8 cellular contexts compared by ENCODE assay signal in the genomic region with DNA sequence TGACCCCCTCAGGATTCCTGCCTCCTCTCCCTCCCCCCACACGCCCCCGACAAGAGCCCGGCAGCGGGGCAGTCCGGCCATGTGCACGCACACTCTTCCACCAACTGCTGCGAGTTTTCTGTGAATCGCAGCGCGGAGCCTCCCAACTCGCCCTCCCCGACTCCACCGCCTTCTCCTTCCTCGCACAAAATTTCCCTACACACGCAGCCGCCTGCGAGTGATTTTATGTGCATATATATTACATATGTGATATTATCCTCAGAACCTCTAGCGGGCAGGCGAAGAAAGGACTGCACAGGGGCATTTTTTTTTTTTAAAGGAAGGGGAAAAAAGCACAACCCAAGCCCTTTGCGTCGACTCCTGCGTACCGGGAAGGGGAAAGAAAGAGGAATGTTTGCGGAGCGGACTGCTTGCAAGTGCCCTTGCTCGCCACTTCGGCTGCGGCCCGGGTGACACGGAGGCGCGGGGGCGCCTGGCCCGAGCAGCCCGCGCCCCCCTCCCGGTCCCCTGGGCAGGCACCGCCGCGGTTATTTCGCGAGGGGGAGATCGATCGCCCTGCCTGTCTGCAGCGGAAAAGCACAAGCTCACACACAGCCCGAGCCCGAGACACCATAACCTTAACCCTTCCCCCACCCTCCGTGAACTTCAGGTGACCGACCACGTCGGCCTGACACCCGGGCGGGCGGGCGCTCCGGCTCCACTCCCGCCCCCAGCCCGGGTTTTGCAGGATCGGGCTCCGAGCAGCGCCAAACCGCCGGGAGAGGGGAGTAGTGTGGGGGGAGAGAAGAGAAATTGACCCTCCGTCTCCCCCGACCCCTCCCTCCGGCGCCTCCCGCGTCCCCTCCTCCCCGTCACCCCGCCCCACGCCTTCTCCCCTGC. TPM values are rescaled to one million over a fixed set of nuclear protein-coding genes. Genes with fewer than 3 reads are reported as not detected.
DNase-seq lines count a peak whose midpoint lies in the region; ATAC-seq and TF ChIP-seq lines count a peak whose summit lies in the region.

No MANE protein-coding gene starts in this region.

- intact Hi-C loops in cardiac septum (cut with DNase I): loop anchor here (2.0 to 10.0 kb wide), 3 partner anchors 49 to 762 kb away; no protein-coding TSS in a partner anchor

- peak; percentile 49 for ATAC-seq in GM21447 (IDR thresholded peaks at IDR 0.05; ENCODE audit: unreplicated experiment)
- peak; percentile 51 for ATAC-seq in activated naive CD8-positive, alpha-beta T cell treated with anti-CD3 and anti-CD28 coated beads, Interleukin-2, amount 10 ng/mL, durations not matched to agents 7 days and 5 days (ENCODE audit: low read depth)

- H3K4me1 Mint-ChIP-seq in activated naive CD8-positive, alpha-beta T cell treated with anti-CD3 and anti-CD28 coated beads, Interleukin-2, amount 10 ng/mL, durations not matched to agents 7 days and 5 days: peaks cover 28% of the 10 kb centered on the region

- H4K20me1 ChIP-seq in DOHH2 (ENCODE audit: control insufficient read depth, insufficient read depth, low read depth, low read length): 0 out of 2 replicates have a peak, but pooled peaks cover 3% of the 10 kb centered on the region

- peaks cover 53% of the 10 kb centered on the region for H3K4me1 ChIP-seq in DOHH2 (ENCODE audit: control insufficient read depth, low read length)

- TF ChIP-seq CTCF in DOHH2 (IDR thresholded peaks at IDR 0.05; ENCODE audit: low read depth, low read length, poor library complexity, severe bottlenecking): peak; percentile 57

- peaks cover 25% of the 10 kb centered on the region for H3F3A ChIP-seq in DOHH2 (ENCODE audit: control insufficient read depth, insufficient read depth)

- H3K79me2 ChIP-seq in DOHH2 (ENCODE audit: control insufficient read depth, low read length): peaks cover 63% of the 10 kb centered on the region

- DNase-seq in HuH-7 (ENCODE audit: low spot score): peak; percentile 72
- DNase-seq in SK-N-DZ (ENCODE audit: low spot score): peak; percentile 84
- DNase-seq in activated naive CD8-positive, alpha-beta T cell treated with anti-CD3 and anti-CD28 coated beads, Interleukin-2, amount 10 ng/mL, durations not matched to agents 7 days and 5 days: peak; percentile 76
- peak; percentile 82 for DNase-seq in cardiac septum (ENCODE audit: low spot score)
- DNase-seq in pons (ENCODE audit: low spot score): peak; percentile 62
- peak; percentile 81 for DNase-seq in ureter (ENCODE audit: low spot score)

- H3K4me3 Mint-ChIP-seq in activated naive CD8-positive, alpha-beta T cell treated with anti-CD3 and anti-CD28 coated beads, Interleukin-2, amount 10 ng/mL, durations not matched to agents 7 days and 5 days: peak overlapping the region; percentile 92

- peak overlapping the region; percentile 96 for H3K27ac ChIP-seq in DOHH2 (ENCODE audit: low read depth, low read length)

- H3K36me3 ChIP-seq in DOHH2 (ENCODE audit: control insufficient read depth, low read length): peaks cover 40% of the 10 kb centered on the region

- peaks cover 12% of the 10 kb centered on the region for H3K36me3 Mint-ChIP-seq in activated naive CD8-positive, alpha-beta T cell treated with anti-CD3 and anti-CD28 coated beads, Interleukin-2, amount 10 ng/mL, durations not matched to agents 7 days and 5 days

- peak overlapping the region; percentile 93 for H3K4me2 ChIP-seq in DOHH2 (ENCODE audit: low read length)

- peak overlapping the region; percentile 84 for H3K4me3 ChIP-seq in DOHH2 (ENCODE audit: low read length)

- no peaks in the 10 kb centered on the region for H3K9me3 ChIP-seq in DOHH2 (ENCODE audit: control insufficient read depth, insufficient read depth, low read length)

- no peaks in the 10 kb centered on the region for H3K9me2 ChIP-seq in DOHH2 (replicated peaks; ENCODE audit: control insufficient read depth, low read length)

- POLR2A ChIA-PET in activated naive CD8-positive, alpha-beta T cell treated with anti-CD3 and anti-CD28 coated beads, Interleukin-2, amount 10 ng/mL, durations not matched to agents 7 days and 5 days (lab: Charles Lee): interaction anchor here (0.6 to 2.2 kb wide), 4 partner anchors 15 to 317 kb away, joined by 3 to 8 read pairs (median 5); a partner anchor contains a TSS

- no peaks in the 10 kb centered on the region for H3K9me3 Mint-ChIP-seq in activated naive CD8-positive, alpha-beta T cell treated with anti-CD3 and anti-CD28 coated beads, Interleukin-2, amount 10 ng/mL, durations not matched to agents 7 days and 5 days

- no peaks in the 10 kb centered on the region for H3K27me3 Mint-ChIP-seq in activated naive CD8-positive, alpha-beta T cell treated with anti-CD3 and anti-CD28 coated beads, Interleukin-2, amount 10 ng/mL, durations not matched to agents 7 days and 5 days

- H3K27ac Mint-ChIP-seq in activated naive CD8-positive, alpha-beta T cell treated with anti-CD3 and anti-CD28 coated beads, Interleukin-2, amount 10 ng/mL, durations not matched to agents 7 days and 5 days: peak overlapping the region; percentile 96

- no peaks in the 10 kb centered on the region for H3K27me3 ChIP-seq in DOHH2 (ENCODE audit: control insufficient read depth, low read length)

RNA-seq across cellular contexts. Expression of a gene that starts 2.2 kb away (rescaled TPM):
- polyA plus RNA-seq in SK-N-DZ (2014; cell fraction: cytosol; rRNA removed): 2.4 and 2.6 TPM in 2 replicates
- 6.4 and 15.0 TPM in 2 replicates for polyA plus RNA-seq in SK-N-DZ (2014; cell fraction: nucleus; rRNA removed)
- 10 to 100 TPM; 21.8 to 22.4 TPM for total RNA-seq in activated naive CD8-positive, alpha-beta T cell treated with anti-CD3 and anti-CD28 coated beads, Interleukin-2, amount 10 ng/mL, durations not matched to agents 7 days and 5 days
- 28.3 TPM for total RNA-seq in cardiac septum
- 59.4 TPM for total RNA-seq in ureter

Comparison
In these comparisons a context has a peak if more than half of its experiments do, and no peak if none do; other contexts are left out.
1. Peak in every context shown above with its lines: DNase-seq, ATAC-seq, H3K4me3 ChIP-seq and H3K27ac ChIP-seq.